Comparison of ENCODE assay signal across 1 cellular context in genomic region chr11:45615182-45615792, GRCh38.
TF ChIP-seq lines count a peak whose summit lies in the region.

No MANE protein-coding gene starts in this region.

TF ChIP-seq in HCT116, 20 proteins besides CTCF, POLR2A, EP300 and RAD21 (continued from another document):
- TF ChIP-seq ZBTB33 (IDR thresholded peaks at IDR 0.05; ENCODE audit: extremely low read depth, insufficient replicate concordance, low read length) (no peak), ELF1 (IDR thresholded peaks at IDR 0.05; ENCODE audit: borderline replicate concordance, low read depth) (no peak), ZNF274 (IDR thresholded peaks at IDR 0.05; ENCODE audit: low read depth, low read length) (no peak), ATF3 (IDR thresholded peaks at IDR 0.05) (no peak), CBX3 (IDR thresholded peaks at IDR 0.05; ENCODE audit: low read depth) (no peak), TCF7L2 (IDR thresholded peaks at IDR 0.05; ENCODE audit: borderline replicate concordance, extremely low read depth, insufficient read depth, insufficient read length) (no peak), EZH2phosphoT487 (IDR thresholded peaks at IDR 0.05; ENCODE audit: borderline replicate concordance) (no peak), REST (IDR thresholded peaks at IDR 0.05; ENCODE audit: low read depth) (no peak), CEBPB (IDR thresholded peaks at IDR 0.05; ENCODE audit: low read depth) (no peak), SIN3A (IDR thresholded peaks at IDR 0.05; ENCODE audit: low read depth) (no peak), EZH2 (IDR thresholded peaks at IDR 0.05) (no peak)
